In genomic region chr12:57717846-57718640, GRCh38 we compare ENCODE assay signal across 1 cellular context.
TF ChIP-seq lines count a peak whose summit lies in the region.

No MANE protein-coding gene starts in this region.

TF ChIP-seq in K562, 482 proteins besides CTCF, POLR2A, EP300 and RAD21:
- TF ChIP-seq BHLHE40 (IDR thresholded peaks at IDR 0.05; ENCODE audit: low read length) (no peak), FOXP1 (CRISPR knock-in tag; IDR thresholded peaks at IDR 0.05) (no peak)
